1 cellular context compared by ENCODE assay signal in the genomic region with DNA sequence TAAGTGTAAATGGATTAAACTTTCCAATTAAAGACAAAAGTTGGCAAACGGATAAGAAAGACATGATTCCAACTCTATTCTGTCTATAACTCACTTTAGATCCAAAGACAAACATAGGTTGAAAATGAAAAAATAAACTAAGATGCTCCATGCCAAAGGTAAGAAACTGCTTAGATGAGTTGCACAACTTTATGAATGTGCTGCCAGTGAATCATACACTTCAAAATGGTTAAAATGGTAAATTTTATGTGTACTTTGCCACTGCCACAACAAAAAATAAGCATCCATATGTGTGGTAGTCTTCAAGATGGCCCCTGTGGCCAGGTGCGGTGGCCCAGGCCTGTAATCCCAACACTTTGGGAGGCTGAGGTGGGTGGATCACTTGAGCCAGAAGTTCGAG.
TF ChIP-seq lines count a peak whose summit lies in the region.

No MANE protein-coding gene starts in this region.

TF ChIP-seq in K562, 482 proteins besides CTCF, POLR2A, EP300 and RAD21:
- peak; percentile 45; the same call in 1 of the 2 replicates for TF ChIP-seq ZNF507 (tag; conservative IDR thresholded peaks at IDR 0.05)
- TF ChIP-seq ZNF75A (CRISPR knock-in tag; IDR thresholded peaks at IDR 0.05): no peak
